1 cellular context compared by ENCODE assay signal in genomic region chr3:185268194-185268809, GRCh38.
A peak's percentile ranks its signal among the peaks of the same experiment; 100 is the strongest.
TF ChIP-seq lines count a peak whose summit lies in the region.

No MANE protein-coding gene starts in this region.

TF ChIP-seq in K562, 482 proteins besides CTCF, POLR2A, EP300 and RAD21 (continued from another document and continues in another):
- TF ChIP-seq, protein P1, sequence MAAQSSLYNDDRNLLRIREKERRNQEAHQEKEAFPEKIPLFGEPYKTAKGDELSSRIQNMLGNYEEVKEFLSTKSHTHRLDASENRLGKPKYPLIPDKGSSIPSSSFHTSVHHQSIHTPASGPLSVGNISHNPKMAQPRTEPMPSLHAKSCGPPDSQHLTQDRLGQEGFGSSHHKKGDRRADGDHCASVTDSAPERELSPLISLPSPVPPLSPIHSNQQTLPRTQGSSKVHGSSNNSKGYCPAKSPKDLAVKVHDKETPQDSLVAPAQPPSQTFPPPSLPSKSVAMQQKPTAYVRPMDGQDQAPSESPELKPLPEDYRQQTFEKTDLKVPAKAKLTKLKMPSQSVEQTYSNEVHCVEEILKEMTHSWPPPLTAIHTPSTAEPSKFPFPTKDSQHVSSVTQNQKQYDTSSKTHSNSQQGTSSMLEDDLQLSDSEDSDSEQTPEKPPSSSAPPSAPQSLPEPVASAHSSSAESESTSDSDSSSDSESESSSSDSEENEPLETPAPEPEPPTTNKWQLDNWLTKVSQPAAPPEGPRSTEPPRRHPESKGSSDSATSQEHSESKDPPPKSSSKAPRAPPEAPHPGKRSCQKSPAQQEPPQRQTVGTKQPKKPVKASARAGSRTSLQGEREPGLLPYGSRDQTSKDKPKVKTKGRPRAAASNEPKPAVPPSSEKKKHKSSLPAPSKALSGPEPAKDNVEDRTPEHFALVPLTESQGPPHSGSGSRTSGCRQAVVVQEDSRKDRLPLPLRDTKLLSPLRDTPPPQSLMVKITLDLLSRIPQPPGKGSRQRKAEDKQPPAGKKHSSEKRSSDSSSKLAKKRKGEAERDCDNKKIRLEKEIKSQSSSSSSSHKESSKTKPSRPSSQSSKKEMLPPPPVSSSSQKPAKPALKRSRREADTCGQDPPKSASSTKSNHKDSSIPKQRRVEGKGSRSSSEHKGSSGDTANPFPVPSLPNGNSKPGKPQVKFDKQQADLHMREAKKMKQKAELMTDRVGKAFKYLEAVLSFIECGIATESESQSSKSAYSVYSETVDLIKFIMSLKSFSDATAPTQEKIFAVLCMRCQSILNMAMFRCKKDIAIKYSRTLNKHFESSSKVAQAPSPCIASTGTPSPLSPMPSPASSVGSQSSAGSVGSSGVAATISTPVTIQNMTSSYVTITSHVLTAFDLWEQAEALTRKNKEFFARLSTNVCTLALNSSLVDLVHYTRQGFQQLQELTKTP (IDR thresholded peaks at IDR 0.05; ENCODE audit: low read depth in 1 of 2, partially characterized antibody in 2 of 2): peak in 1 of 2 experiments; percentile 39
- TF ChIP-seq MECOM (CRISPR knock-in tag; IDR thresholded peaks at IDR 0.05): 0 out of 2 replicates have a peak, but pooled peaks have one; percentile 35
- TF ChIP-seq BACH1 (tag; IDR thresholded peaks at IDR 0.05): peak; percentile 25; the same call in 1 of the 2 replicates
- peak; percentile 97 for TF ChIP-seq FOXJ2 (tag; IDR thresholded peaks at IDR 0.05)
- TF ChIP-seq, protein P2, sequence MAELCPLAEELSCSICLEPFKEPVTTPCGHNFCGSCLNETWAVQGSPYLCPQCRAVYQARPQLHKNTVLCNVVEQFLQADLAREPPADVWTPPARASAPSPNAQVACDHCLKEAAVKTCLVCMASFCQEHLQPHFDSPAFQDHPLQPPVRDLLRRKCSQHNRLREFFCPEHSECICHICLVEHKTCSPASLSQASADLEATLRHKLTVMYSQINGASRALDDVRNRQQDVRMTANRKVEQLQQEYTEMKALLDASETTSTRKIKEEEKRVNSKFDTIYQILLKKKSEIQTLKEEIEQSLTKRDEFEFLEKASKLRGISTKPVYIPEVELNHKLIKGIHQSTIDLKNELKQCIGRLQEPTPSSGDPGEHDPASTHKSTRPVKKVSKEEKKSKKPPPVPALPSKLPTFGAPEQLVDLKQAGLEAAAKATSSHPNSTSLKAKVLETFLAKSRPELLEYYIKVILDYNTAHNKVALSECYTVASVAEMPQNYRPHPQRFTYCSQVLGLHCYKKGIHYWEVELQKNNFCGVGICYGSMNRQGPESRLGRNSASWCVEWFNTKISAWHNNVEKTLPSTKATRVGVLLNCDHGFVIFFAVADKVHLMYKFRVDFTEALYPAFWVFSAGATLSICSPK (IDR thresholded peaks at IDR 0.05; ENCODE audit: borderline replicate concordance): no peak
- TF ChIP-seq, protein P3, sequence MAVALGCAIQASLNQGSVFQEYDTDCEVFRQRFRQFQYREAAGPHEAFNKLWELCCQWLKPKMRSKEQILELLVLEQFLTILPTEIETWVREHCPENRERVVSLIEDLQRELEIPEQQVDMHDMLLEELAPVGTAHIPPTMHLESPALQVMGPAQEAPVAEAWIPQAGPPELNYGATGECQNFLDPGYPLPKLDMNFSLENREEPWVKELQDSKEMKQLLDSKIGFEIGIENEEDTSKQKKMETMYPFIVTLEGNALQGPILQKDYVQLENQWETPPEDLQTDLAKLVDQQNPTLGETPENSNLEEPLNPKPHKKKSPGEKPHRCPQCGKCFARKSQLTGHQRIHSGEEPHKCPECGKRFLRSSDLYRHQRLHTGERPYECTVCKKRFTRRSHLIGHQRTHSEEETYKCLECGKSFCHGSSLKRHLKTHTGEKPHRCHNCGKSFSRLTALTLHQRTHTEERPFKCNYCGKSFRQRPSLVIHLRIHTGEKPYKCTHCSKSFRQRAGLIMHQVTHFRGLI (CRISPR knock-in tag; IDR thresholded peaks at IDR 0.05): peak; percentile 87
- TF ChIP-seq, protein P4, sequence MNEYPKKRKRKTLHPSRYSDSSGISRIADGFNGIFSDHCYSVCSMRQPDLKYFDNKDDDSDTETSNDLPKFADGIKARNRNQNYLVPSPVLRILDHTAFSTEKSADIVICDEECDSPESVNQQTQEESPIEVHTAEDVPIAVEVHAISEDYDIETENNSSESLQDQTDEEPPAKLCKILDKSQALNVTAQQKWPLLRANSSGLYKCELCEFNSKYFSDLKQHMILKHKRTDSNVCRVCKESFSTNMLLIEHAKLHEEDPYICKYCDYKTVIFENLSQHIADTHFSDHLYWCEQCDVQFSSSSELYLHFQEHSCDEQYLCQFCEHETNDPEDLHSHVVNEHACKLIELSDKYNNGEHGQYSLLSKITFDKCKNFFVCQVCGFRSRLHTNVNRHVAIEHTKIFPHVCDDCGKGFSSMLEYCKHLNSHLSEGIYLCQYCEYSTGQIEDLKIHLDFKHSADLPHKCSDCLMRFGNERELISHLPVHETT (CRISPR knock-in tag; conservative IDR thresholded peaks at IDR 0.05 in 1 of 2, IDR thresholded peaks at IDR 0.05 in 1 of 2): peak in 1 of 2 experiments; percentile 69; a peak in 2 of 4 replicates
- TF ChIP-seq ATF1 (CRISPR knock-in tag; IDR thresholded peaks at IDR 0.05): no peak
- no peak for TF ChIP-seq ATF1 (tag; IDR thresholded peaks at IDR 0.05)
- TF ChIP-seq NFRKB (IDR thresholded peaks at IDR 0.05; ENCODE audit: low read depth): no peak
- peak; percentile 58 for TF ChIP-seq USF1 (CRISPR knock-in tag; IDR thresholded peaks at IDR 0.05)
- TF ChIP-seq, protein P5, sequence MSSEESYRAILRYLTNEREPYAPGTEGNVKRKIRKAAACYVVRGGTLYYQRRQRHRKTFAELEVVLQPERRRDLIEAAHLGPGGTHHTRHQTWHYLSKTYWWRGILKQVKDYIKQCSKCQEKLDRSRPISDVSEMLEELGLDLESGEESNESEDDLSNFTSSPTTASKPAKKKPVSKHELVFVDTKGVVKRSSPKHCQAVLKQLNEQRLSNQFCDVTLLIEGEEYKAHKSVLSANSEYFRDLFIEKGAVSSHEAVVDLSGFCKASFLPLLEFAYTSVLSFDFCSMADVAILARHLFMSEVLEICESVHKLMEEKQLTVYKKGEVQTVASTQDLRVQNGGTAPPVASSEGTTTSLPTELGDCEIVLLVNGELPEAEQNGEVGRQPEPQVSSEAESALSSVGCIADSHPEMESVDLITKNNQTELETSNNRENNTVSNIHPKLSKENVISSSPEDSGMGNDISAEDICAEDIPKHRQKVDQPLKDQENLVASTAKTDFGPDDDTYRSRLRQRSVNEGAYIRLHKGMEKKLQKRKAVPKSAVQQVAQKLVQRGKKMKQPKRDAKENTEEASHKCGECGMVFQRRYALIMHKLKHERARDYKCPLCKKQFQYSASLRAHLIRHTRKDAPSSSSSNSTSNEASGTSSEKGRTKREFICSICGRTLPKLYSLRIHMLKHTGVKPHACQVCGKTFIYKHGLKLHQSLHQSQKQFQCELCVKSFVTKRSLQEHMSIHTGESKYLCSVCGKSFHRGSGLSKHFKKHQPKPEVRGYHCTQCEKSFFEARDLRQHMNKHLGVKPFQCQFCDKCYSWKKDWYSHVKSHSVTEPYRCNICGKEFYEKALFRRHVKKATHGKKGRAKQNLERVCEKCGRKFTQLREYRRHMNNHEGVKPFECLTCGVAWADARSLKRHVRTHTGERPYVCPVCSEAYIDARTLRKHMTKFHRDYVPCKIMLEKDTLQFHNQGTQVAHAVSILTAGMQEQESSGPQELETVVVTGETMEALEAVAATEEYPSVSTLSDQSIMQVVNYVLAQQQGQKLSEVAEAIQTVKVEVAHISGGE (CRISPR knock-in tag; IDR thresholded peaks at IDR 0.05): 0 out of 6 replicates have a peak, but pooled peaks of 1 of the 3 experiments have one; percentile 15
- no peak for TF ChIP-seq ZNF274 (IDR thresholded peaks at IDR 0.05; ENCODE audit: borderline replicate concordance, low read depth, low read length)
- TF ChIP-seq, protein P6, sequence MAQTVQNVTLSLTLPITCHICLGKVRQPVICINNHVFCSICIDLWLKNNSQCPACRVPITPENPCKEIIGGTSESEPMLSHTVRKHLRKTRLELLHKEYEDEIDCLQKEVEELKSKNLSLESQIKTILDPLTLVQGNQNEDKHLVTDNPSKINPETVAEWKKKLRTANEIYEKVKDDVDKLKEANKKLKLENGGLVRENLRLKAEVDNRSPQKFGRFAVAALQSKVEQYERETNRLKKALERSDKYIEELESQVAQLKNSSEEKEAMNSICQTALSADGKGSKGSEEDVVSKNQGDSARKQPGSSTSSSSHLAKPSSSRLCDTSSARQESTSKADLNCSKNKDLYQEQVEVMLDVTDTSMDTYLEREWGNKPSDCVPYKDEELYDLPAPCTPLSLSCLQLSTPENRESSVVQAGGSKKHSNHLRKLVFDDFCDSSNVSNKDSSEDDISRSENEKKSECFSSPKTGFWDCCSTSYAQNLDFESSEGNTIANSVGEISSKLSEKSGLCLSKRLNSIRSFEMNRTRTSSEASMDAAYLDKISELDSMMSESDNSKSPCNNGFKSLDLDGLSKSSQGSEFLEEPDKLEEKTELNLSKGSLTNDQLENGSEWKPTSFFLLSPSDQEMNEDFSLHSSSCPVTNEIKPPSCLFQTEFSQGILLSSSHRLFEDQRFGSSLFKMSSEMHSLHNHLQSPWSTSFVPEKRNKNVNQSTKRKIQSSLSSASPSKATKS (CRISPR knock-in tag; IDR thresholded peaks at IDR 0.05): 0 out of 2 replicates have a peak, but pooled peaks have one; percentile 46
- peak; percentile 65; the same call in 1 of the 2 replicates for TF ChIP-seq TCF15 (CRISPR knock-in tag; IDR thresholded peaks at IDR 0.05)
- peak; percentile 51; the same call in 1 of the 2 replicates for TF ChIP-seq ZNF75A (CRISPR knock-in tag; IDR thresholded peaks at IDR 0.05)
- TF ChIP-seq PURB (CRISPR knock-in tag; IDR thresholded peaks at IDR 0.05; ENCODE audit: low read depth): no peak
- TF ChIP-seq ZNF354B (CRISPR knock-in tag; IDR thresholded peaks at IDR 0.05): peak; percentile 70
- TF ChIP-seq ELK3 (CRISPR knock-in tag; IDR thresholded peaks at IDR 0.05): 0 out of 2 replicates have a peak, but pooled peaks have one; percentile 46
- TF ChIP-seq ZC3H4 (CRISPR knock-in tag; IDR thresholded peaks at IDR 0.05; ENCODE audit: borderline replicate concordance): no peak
- TF ChIP-seq, protein P7, sequence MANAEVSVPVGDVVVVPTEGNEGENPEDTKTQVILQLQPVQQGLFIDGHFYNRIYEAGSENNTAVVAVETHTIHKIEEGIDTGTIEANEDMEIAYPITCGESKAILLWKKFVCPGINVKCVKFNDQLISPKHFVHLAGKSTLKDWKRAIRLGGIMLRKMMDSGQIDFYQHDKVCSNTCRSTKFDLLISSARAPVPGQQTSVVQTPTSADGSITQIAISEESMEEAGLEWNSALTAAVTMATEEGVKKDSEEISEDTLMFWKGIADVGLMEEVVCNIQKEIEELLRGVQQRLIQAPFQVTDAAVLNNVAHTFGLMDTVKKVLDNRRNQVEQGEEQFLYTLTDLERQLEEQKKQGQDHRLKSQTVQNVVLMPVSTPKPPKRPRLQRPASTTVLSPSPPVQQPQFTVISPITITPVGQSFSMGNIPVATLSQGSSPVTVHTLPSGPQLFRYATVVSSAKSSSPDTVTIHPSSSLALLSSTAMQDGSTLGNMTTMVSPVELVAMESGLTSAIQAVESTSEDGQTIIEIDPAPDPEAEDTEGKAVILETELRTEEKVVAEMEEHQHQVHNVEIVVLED (CRISPR knock-in tag; IDR thresholded peaks at IDR 0.05): peak; percentile 59; the same call in 1 of the 2 replicates
- no peak for TF ChIP-seq MCM3 (IDR thresholded peaks at IDR 0.05)
- no peak for TF ChIP-seq SMAD2 (IDR thresholded peaks at IDR 0.05; ENCODE audit: low read depth, low read length)
- TF ChIP-seq ZNF668 (CRISPR knock-in tag; IDR thresholded peaks at IDR 0.05): peak; percentile 77; the same call in 1 of the 2 replicates
- TF ChIP-seq ZFP1 (CRISPR knock-in tag; IDR thresholded peaks at IDR 0.05): peak; percentile 61; the same call in 1 of the 2 replicates
- TF ChIP-seq, protein P8, sequence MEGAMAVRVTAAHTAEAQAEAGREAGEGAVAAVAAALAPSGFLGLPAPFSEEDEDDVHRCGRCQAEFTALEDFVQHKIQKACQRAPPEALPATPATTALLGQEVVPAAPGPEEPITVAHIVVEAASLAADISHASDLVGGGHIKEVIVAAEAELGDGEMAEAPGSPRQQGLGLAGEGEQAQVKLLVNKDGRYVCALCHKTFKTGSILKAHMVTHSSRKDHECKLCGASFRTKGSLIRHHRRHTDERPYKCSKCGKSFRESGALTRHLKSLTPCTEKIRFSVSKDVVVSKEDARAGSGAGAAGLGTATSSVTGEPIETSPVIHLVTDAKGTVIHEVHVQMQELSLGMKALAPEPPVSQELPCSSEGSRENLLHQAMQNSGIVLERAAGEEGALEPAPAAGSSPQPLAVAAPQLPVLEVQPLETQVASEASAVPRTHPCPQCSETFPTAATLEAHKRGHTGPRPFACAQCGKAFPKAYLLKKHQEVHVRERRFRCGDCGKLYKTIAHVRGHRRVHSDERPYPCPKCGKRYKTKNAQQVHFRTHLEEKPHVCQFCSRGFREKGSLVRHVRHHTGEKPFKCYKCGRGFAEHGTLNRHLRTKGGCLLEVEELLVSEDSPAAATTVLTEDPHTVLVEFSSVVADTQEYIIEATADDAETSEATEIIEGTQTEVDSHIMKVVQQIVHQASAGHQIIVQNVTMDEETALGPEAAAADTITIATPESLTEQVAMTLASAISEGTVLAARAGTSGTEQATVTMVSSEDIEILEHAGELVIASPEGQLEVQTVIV (CRISPR knock-in tag; IDR thresholded peaks at IDR 0.05; ENCODE audit: borderline replicate concordance): peak; percentile 57; the same call in 1 of the 2 replicates
- no peak for TF ChIP-seq XRCC4 (IDR thresholded peaks at IDR 0.05; ENCODE audit: extremely low read depth, insufficient read depth, insufficient read length)
- TF ChIP-seq SP1 (CRISPR knock-in tag; IDR thresholded peaks at IDR 0.05): no peak
- TF ChIP-seq, protein P9, sequence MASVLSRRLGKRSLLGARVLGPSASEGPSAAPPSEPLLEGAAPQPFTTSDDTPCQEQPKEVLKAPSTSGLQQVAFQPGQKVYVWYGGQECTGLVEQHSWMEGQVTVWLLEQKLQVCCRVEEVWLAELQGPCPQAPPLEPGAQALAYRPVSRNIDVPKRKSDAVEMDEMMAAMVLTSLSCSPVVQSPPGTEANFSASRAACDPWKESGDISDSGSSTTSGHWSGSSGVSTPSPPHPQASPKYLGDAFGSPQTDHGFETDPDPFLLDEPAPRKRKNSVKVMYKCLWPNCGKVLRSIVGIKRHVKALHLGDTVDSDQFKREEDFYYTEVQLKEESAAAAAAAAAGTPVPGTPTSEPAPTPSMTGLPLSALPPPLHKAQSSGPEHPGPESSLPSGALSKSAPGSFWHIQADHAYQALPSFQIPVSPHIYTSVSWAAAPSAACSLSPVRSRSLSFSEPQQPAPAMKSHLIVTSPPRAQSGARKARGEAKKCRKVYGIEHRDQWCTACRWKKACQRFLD (CRISPR knock-in tag; IDR thresholded peaks at IDR 0.05): peak; percentile 60; the same call in 1 of the 2 replicates
- TF ChIP-seq OTX1 (CRISPR knock-in tag; IDR thresholded peaks at IDR 0.05): 0 out of 2 replicates have a peak, but pooled peaks have one; percentile 22
- TF ChIP-seq CBFA2T2 (conservative IDR thresholded peaks at IDR 0.05): peak; percentile 42
